Comparison of ENCODE assay signal across 10 cellular contexts in the genomic region with DNA sequence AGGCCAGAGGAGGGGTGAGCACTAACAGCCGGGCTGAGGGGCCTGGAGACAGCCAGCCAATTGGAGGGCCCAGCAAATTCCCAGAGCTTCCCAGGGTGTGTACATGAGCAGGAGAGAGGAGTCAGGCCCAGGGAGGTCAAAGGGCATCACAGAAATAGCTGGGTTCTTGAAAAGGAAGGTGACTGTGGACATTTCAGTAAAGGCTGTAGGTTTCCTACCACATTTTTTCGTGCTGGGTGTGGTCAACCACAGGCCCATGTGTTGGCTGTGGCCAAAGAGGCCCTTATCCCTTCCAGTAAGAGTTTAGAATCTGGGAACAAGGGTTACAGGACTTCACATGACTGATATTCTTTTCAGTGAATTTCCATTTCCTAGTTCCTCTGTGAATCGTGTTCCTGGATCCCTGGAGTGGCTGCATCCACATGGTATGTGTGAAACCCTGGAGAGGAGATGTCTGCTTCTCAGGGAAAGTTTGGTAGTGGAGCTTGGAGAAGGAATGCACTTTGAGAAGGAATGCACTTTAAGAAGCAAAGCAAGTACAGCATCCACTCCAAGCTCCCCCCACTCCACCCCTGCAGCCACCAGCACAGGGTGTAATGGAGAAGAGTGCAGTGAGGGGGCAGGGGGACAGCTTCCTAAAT.
A peak's percentile ranks its signal among the peaks of the same experiment; 100 is the strongest.
DNase-seq lines count a peak whose midpoint lies in the region; ATAC-seq and TF ChIP-seq lines count a peak whose summit lies in the region.
"Had no signal": no experiment of that assay in that cellular context is flagged by ENCODE, and none has a peak within 500 bp of the region (broad histone marks: within the 10 kb centered on the region; RNA-seq: fewer than 3 reads in every experiment).

No MANE protein-coding gene starts in this region.

- TF ChIP-seq CTCF in CD8-positive, alpha-beta T cell (IDR thresholded peaks at IDR 0.05) = no peak

- CTCF ChIA-PET in CD8-positive, alpha-beta T cell (lab: Charles Lee) = interaction anchor here (0.7 to 1.4 kb wide), 2 partner anchors 70 to 227 kb away, joined by 3 read pairs; no protein-coding TSS in a partner anchor

- no peak overlapping the region for H3K9ac ChIP-seq in duodenal mucosa (ENCODE audit: low read depth in 1 of 2, low read length in 2 of 2)

- no peak for ATAC-seq in HG02973 (IDR thresholded peaks at IDR 0.05; ENCODE audit: unreplicated experiment)
- ATAC-seq in CD8-positive, alpha-beta T cell = no peak

- POLR2A ChIA-PET in CD8-positive, alpha-beta T cell (lab: Charles Lee) = no interaction called here

- H3K4me1 Mint-ChIP-seq in CD8-positive, alpha-beta T cell (ENCODE audit: low read depth) = peaks cover 15% of the 10 kb centered on the region

- H3K27ac ChIP-seq in duodenal mucosa (ENCODE audit: low read depth, low read length) = peak overlapping the region; percentile 55
- H3K27ac ChIP-seq in CD8-positive, alpha-beta T cell (ENCODE audit: low read depth, low read length) = no peak overlapping the region

- no peaks in the 10 kb centered on the region for H3K27me3 Mint-ChIP-seq in CD8-positive, alpha-beta T cell (ENCODE audit: low read depth)

- H3K9me3 ChIP-seq in duodenal mucosa (ENCODE audit: control insufficient read depth in 1 of 2, low read length in 2 of 2) = no peaks in the 10 kb centered on the region
- no peaks in the 10 kb centered on the region for H3K9me3 ChIP-seq in CD8-positive, alpha-beta T cell (ENCODE audit: low read length)

- no peaks in the 10 kb centered on the region for H3K27me3 ChIP-seq in duodenal mucosa (ENCODE audit: control insufficient read depth in 1 of 2, insufficient read depth in 2 of 2, low read length in 2 of 2)
- no peaks in the 10 kb centered on the region for H3K27me3 ChIP-seq in CD8-positive, alpha-beta T cell (ENCODE audit: insufficient read depth, low read length)

- no peaks in the 10 kb centered on the region for H3K36me3 Mint-ChIP-seq in CD8-positive, alpha-beta T cell

- H3K27ac Mint-ChIP-seq in CD8-positive, alpha-beta T cell = no peak overlapping the region

- H3K4me3 Mint-ChIP-seq in CD8-positive, alpha-beta T cell = no peak overlapping the region

- no peaks in the 10 kb centered on the region for H3K9me3 Mint-ChIP-seq in CD8-positive, alpha-beta T cell
- H3K9me3 Mint-ChIP-seq: neural crest cell had no signal

- H3K4me3 ChIP-seq in duodenal mucosa (ENCODE audit: low read depth in 1 of 2, low read length in 2 of 2) = no peak overlapping the region
- H3K4me3 ChIP-seq in CD8-positive, alpha-beta T cell (ENCODE audit: low read depth, low read length) = no peak overlapping the region

- intact Hi-C loops in CD8-positive, alpha-beta T cell (cut with DNase I, micrococcal nuclease) = no loop called here

- H3K4me1 ChIP-seq in duodenal mucosa (ENCODE audit: control insufficient read depth in 1 of 2, insufficient read depth in 2 of 2, low read length in 2 of 2) = peaks cover 0 to 14% of the 10 kb centered on the region in 2 donors
- peaks cover 8% of the 10 kb centered on the region for H3K4me1 ChIP-seq in CD8-positive, alpha-beta T cell (ENCODE audit: insufficient read depth, low read length)

- no peaks in the 10 kb centered on the region for H3K36me3 ChIP-seq in duodenal mucosa (ENCODE audit: control insufficient read depth in 1 of 2, insufficient read depth in 2 of 2, low read length in 2 of 2)
- no peaks in the 10 kb centered on the region for H3K36me3 ChIP-seq in CD8-positive, alpha-beta T cell (ENCODE audit: insufficient read depth, low read length)

- DNase-seq in COLO668 (lab: John Stamatoyannopoulos, UW; ENCODE audit: unreplicated experiment) = peak; percentile 34
- DNase-seq in MV-4-11 (lab: John Stamatoyannopoulos, UW) = peak; percentile 94
- DNase-seq in occipital lobe (lab: John Stamatoyannopoulos, UW) = peak; percentile 10
- DNase-seq in NCI-H1694 treated with DMSO at 0.1 percent for 48 hours (lab: John Stamatoyannopoulos, UW) = no peak
- DNase-seq in CD8-positive, alpha-beta T cell = no peak
- no peak for DNase-seq in effector CD4-positive, alpha-beta T cell
- DNase-seq: NCI-H2029 had no signal

Comparison
In these comparisons a context has a peak if more than half of its experiments do, and no peak if none do; other contexts are left out.
1. DNase-seq: peak in COLO668 (single experiment), MV-4-11 (single experiment) and occipital lobe (single experiment); none in NCI-H1694 treated with DMSO at 0.1 percent for 48 hours (single experiment), CD8-positive, alpha-beta T cell (0 of 7) and effector CD4-positive, alpha-beta T cell (single experiment).